In genomic region chr17:49523706-49524472, GRCh38 we compare ENCODE assay signal across 11 cellular contexts.
A peak's percentile ranks its signal among the peaks of the same experiment; 100 is the strongest.
DNase-seq lines count a peak whose midpoint lies in the region; ATAC-seq and TF ChIP-seq lines count a peak whose summit lies in the region.
"Had no signal": no experiment of that assay in that cellular context is flagged by ENCODE, and none has a peak within 500 bp of the region (broad histone marks: within the 10 kb centered on the region; RNA-seq: fewer than 3 reads in every experiment).

No MANE protein-coding gene starts in this region.

- H3K27ac Mint-ChIP-seq in central memory CD8-positive, alpha-beta T cell (ENCODE audit: low read depth) = no peak overlapping the region
- H3K27ac Mint-ChIP-seq in stimulated activated naive CD8-positive, alpha-beta T cell treated with anti-CD3 and anti-CD28 coated beads, Interleukin-15, amount 100 ng/mL, for 72 hours = peak overlapping the region in 1 of 2 donors; percentile 49
- no peak overlapping the region for H3K27ac Mint-ChIP-seq in T-helper 2 cell treated with Interferon-gamma antibody and Interleukin-4, amounts not matched to agents 5 μg/mL and 100 μg/mL, for 36 hours
- H3K27ac Mint-ChIP-seq: immature natural killer cell; T-helper 1 cell treated with Interleukin-12 subunit alpha and Interleukin-12 subunit beta and Interleukin-4 antibody, amounts not matched to agents 30 μg/mL and 1 μg/mL, for 36 hours had no signal

- DNase-seq in activated gamma-delta T cell treated with Interleukin-2 at 50 U/mL for 16 hours (peak; percentile 45), activated gamma-delta T cell (lab: John Stamatoyannopoulos, UW) (no peak), RWPE2 (ENCODE audit: low spot score) (peak; percentile 98), NCI-H1417 (lab: John Stamatoyannopoulos, UW) (no peak)
- peak in 1 of 2 donors; percentile 31 for DNase-seq in central memory CD8-positive, alpha-beta T cell (ENCODE audit: low spot score in 2 of 2)
- DNase-seq in stimulated activated naive CD8-positive, alpha-beta T cell treated with anti-CD3 and anti-CD28 coated beads, Interleukin-15, amount 100 ng/mL, for 72 hours = peak; percentile 38 to 49
- DNase-seq in T-helper 2 cell treated with Interferon-gamma antibody and Interleukin-4, amounts not matched to agents 5 μg/mL and 100 μg/mL, for 36 hours (ENCODE audit: low spot score) = no peak

- H3K27ac ChIP-seq in RWPE2 (ENCODE audit: poor library complexity, severe bottlenecking) = no peak overlapping the region
- H3K27ac ChIP-seq: cardiac muscle cell had no signal

- peaks cover 4% of the 10 kb centered on the region for H3K36me3 Mint-ChIP-seq in central memory CD8-positive, alpha-beta T cell (ENCODE audit: insufficient read depth)
- H3K36me3 Mint-ChIP-seq in T-helper 2 cell treated with Interferon-gamma antibody and Interleukin-4, amounts not matched to agents 5 μg/mL and 100 μg/mL, for 36 hours (ENCODE audit: low read depth) = no peaks in the 10 kb centered on the region
- H3K36me3 Mint-ChIP-seq: immature natural killer cell had no signal

- H3K4me1 Mint-ChIP-seq in central memory CD8-positive, alpha-beta T cell = peaks cover 6% of the 10 kb centered on the region
- H3K4me1 Mint-ChIP-seq in stimulated activated naive CD8-positive, alpha-beta T cell treated with anti-CD3 and anti-CD28 coated beads, Interleukin-15, amount 100 ng/mL, for 72 hours = peaks cover 14% of the 10 kb centered on the region
- H3K4me1 Mint-ChIP-seq in T-helper 2 cell treated with Interferon-gamma antibody and Interleukin-4, amounts not matched to agents 5 μg/mL and 100 μg/mL, for 36 hours (ENCODE audit: low read depth) = no peaks in the 10 kb centered on the region

- H3K27me3 Mint-ChIP-seq in central memory CD8-positive, alpha-beta T cell = peaks cover 36% of the 10 kb centered on the region
- H3K27me3 Mint-ChIP-seq in stimulated activated naive CD8-positive, alpha-beta T cell treated with anti-CD3 and anti-CD28 coated beads, Interleukin-15, amount 100 ng/mL, for 72 hours = peaks cover 20% of the 10 kb centered on the region
- H3K27me3 Mint-ChIP-seq in T-helper 2 cell treated with Interferon-gamma antibody and Interleukin-4, amounts not matched to agents 5 μg/mL and 100 μg/mL, for 36 hours (ENCODE audit: low read depth) = peaks cover 5% of the 10 kb centered on the region

- no peak for TF ChIP-seq CTCF in RWPE2 (IDR thresholded peaks at IDR 0.05; ENCODE audit: poor library complexity, severe bottlenecking)

- ATAC-seq in RWPE2 (ENCODE audit: low read depth) = peak; percentile 97
- peak; percentile 82 for ATAC-seq in central memory CD8-positive, alpha-beta T cell (replicated peaks; ENCODE audit: extremely low read depth, poor library complexity, severe bottlenecking)
- ATAC-seq in stimulated activated naive CD8-positive, alpha-beta T cell treated with anti-CD3 and anti-CD28 coated beads, Interleukin-15, amount 100 ng/mL, for 72 hours = peak; percentile 91
- no peak for ATAC-seq in HG03039 (IDR thresholded peaks at IDR 0.05; ENCODE audit: unreplicated experiment)

- H3K4me3 Mint-ChIP-seq in central memory CD8-positive, alpha-beta T cell = no peak overlapping the region
- H3K4me3 Mint-ChIP-seq in stimulated activated naive CD8-positive, alpha-beta T cell treated with anti-CD3 and anti-CD28 coated beads, Interleukin-15, amount 100 ng/mL, for 72 hours = no peak overlapping the region
- H3K4me3 Mint-ChIP-seq in T-helper 2 cell treated with Interferon-gamma antibody and Interleukin-4, amounts not matched to agents 5 μg/mL and 100 μg/mL, for 36 hours = no peak overlapping the region
- H3K4me3 Mint-ChIP-seq: immature natural killer cell; T-helper 1 cell treated with Interleukin-12 subunit alpha and Interleukin-12 subunit beta and Interleukin-4 antibody, amounts not matched to agents 30 μg/mL and 1 μg/mL, for 36 hours had no signal

- no peaks in the 10 kb centered on the region for H3K9me3 Mint-ChIP-seq in central memory CD8-positive, alpha-beta T cell
- no peaks in the 10 kb centered on the region for H3K9me3 Mint-ChIP-seq in stimulated activated naive CD8-positive, alpha-beta T cell treated with anti-CD3 and anti-CD28 coated beads, Interleukin-15, amount 100 ng/mL, for 72 hours
- H3K9me3 Mint-ChIP-seq in T-helper 2 cell treated with Interferon-gamma antibody and Interleukin-4, amounts not matched to agents 5 μg/mL and 100 μg/mL, for 36 hours = no peaks in the 10 kb centered on the region
- H3K9me3 Mint-ChIP-seq: immature natural killer cell; T-helper 1 cell treated with Interleukin-12 subunit alpha and Interleukin-12 subunit beta and Interleukin-4 antibody, amounts not matched to agents 30 μg/mL and 1 μg/mL, for 36 hours had no signal

- H3K9me3 ChIP-seq in RWPE2 (ENCODE audit: severe bottlenecking) = no peaks in the 10 kb centered on the region

- no peaks in the 10 kb centered on the region for H3K27me3 ChIP-seq in RWPE2 (ENCODE audit: insufficient read depth, poor library complexity, severe bottlenecking)
- H3K27me3 ChIP-seq: cardiac muscle cell had no signal

- H3K4me3 ChIP-seq in RWPE2 (ENCODE audit: severe bottlenecking) = no peak overlapping the region
- H3K4me3 ChIP-seq: cardiac muscle cell had no signal

- peaks cover 15% of the 10 kb centered on the region for H3K4me1 ChIP-seq in RWPE2 (ENCODE audit: insufficient read depth, poor library complexity, severe bottlenecking)

- H3K36me3 ChIP-seq in RWPE2 (ENCODE audit: low read depth) = no peaks in the 10 kb centered on the region
- H3K36me3 ChIP-seq: cardiac muscle cell had no signal

Comparison
In these comparisons a context has a peak if more than half of its experiments do, and no peak if none do; other contexts are left out.
1. DNase-seq: peak in activated gamma-delta T cell treated with Interleukin-2 at 50 U/mL for 16 hours (single experiment), RWPE2 (single experiment) and stimulated activated naive CD8-positive, alpha-beta T cell treated with anti-CD3 and anti-CD28 coated beads, Interleukin-15, amount 100 ng/mL, for 72 hours (2 of 2); none in activated gamma-delta T cell (single experiment), NCI-H1417 (0 of 3) and T-helper 2 cell treated with Interferon-gamma antibody and Interleukin-4, amounts not matched to agents 5 μg/mL and 100 μg/mL, for 36 hours (single experiment).